ENCODE assay signal across 1 cellular context in the genomic region with DNA sequence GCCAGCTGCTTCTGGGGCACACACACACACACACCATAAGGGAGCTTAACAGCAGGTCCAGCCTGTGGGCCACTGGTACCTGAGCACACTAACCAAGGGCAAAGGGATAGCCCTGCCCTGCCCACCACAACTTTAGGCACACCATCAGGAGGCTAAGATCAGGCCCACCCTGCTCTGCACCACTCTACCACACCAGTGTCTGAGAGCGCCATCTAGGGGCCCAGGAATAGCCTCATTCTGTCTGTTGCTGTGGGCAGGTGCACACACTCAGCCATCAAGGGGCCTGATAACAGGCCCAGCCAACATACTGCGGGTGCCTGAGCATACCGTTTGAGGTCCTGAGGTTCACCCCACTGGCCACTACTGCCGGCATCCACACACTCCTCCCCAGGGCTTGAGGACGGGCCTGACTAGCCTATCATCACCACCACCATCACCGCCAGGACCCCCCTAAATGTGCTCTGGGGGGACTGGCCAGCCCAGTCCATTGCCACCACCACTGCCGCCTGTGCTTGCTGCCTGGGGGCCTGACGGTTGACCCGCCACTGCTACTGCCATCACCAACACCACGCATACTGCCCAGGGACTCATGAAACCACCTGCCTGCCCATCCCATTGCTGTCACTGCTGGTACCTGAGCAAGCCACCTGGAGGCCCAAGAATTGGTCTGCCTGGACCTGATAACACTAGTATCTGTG.
TF ChIP-seq lines count a peak whose summit lies in the region.

No MANE protein-coding gene starts in this region.

TF ChIP-seq in H1, 55 proteins besides CTCF, POLR2A, EP300 and RAD21:
- TF ChIP-seq BACH1 (IDR thresholded peaks at IDR 0.05; ENCODE audit: low read length) (no peak), EGR1 (IDR thresholded peaks at IDR 0.05; ENCODE audit: borderline replicate concordance, low read depth, low read length) (no peak), CREB1 (IDR thresholded peaks at IDR 0.05) (peak; percentile 38; the same call in 1 of the 2 replicates), YY1 (IDR thresholded peaks at IDR 0.05; ENCODE audit: low read depth, low read length) (0 out of 2 replicates have a peak, but pooled peaks have one; percentile 27)
